ENCODE assay signal across 9 cellular contexts in genomic region chr2:237154050-237154638, GRCh38.
A peak's percentile ranks its signal among the peaks of the same experiment; 100 is the strongest.
DNase-seq lines count a peak whose midpoint lies in the region; ATAC-seq and TF ChIP-seq lines count a peak whose summit lies in the region.
"Had no signal": no experiment of that assay in that cellular context is flagged by ENCODE, and none has a peak within 500 bp of the region (broad histone marks: within the 10 kb centered on the region; RNA-seq: fewer than 3 reads in every experiment).

No MANE protein-coding gene starts in this region.

- H3K36me3 ChIP-seq in OCI-LY1 (ENCODE audit: insufficient read depth, low read length): no peaks in the 10 kb centered on the region

- H3K27me3 Mint-ChIP-seq in activated T-helper 1 cell treated with anti-CD3 and anti-CD28 coated beads, Interleukin-12 subunit alpha, Interleukin-12 subunit beta, Interleukin-2, Interleukin-4 antibody, amounts not matched to agents 30 ng/mL and 10 ng/mL and 1 ng/mL, durations not matched to agents 14 hours and 24 hours and 36 hours (ENCODE audit: insufficient read depth): no peaks in the 10 kb centered on the region

- TF ChIP-seq CTCF in C4-2B (conservative IDR thresholded peaks at IDR 0.05) (peak; percentile 88), OCI-LY1 (IDR thresholded peaks at IDR 0.05; ENCODE audit: low read length) (peak; percentile 87)

- H3K27ac Mint-ChIP-seq in activated T-helper 1 cell treated with anti-CD3 and anti-CD28 coated beads, Interleukin-12 subunit alpha, Interleukin-12 subunit beta, Interleukin-2, Interleukin-4 antibody, amounts not matched to agents 30 ng/mL and 10 ng/mL and 1 ng/mL, durations not matched to agents 14 hours and 24 hours and 36 hours: peak overlapping the region; percentile 94
- H3K27ac Mint-ChIP-seq: IgD-negative memory B cell had no signal

- H3K4me1 ChIP-seq in OCI-LY1 (ENCODE audit: insufficient read depth, low read length, severe bottlenecking): no peaks in the 10 kb centered on the region

- no peaks in the 10 kb centered on the region for H3K79me2 ChIP-seq in OCI-LY1 (ENCODE audit: insufficient read depth, low read length)

- no peak overlapping the region for H3K9ac ChIP-seq in OCI-LY1 (ENCODE audit: low read length)

- H3K4me3 ChIP-seq in OCI-LY1 (ENCODE audit: low read depth, low read length, poor library complexity, severe bottlenecking): no peak overlapping the region

- H3K36me3 Mint-ChIP-seq in activated T-helper 1 cell treated with anti-CD3 and anti-CD28 coated beads, Interleukin-12 subunit alpha, Interleukin-12 subunit beta, Interleukin-2, Interleukin-4 antibody, amounts not matched to agents 30 ng/mL and 10 ng/mL and 1 ng/mL, durations not matched to agents 14 hours and 24 hours and 36 hours (ENCODE audit: low read depth): no peaks in the 10 kb centered on the region

- H3K4me1 Mint-ChIP-seq in activated T-helper 1 cell treated with anti-CD3 and anti-CD28 coated beads, Interleukin-12 subunit alpha, Interleukin-12 subunit beta, Interleukin-2, Interleukin-4 antibody, amounts not matched to agents 30 ng/mL and 10 ng/mL and 1 ng/mL, durations not matched to agents 14 hours and 24 hours and 36 hours (ENCODE audit: low read depth): peaks cover 42% of the 10 kb centered on the region
- H3K4me1 Mint-ChIP-seq: IgD-negative memory B cell had no signal

- ATAC-seq in GM21529 (IDR thresholded peaks at IDR 0.05; ENCODE audit: unreplicated experiment) (peak; percentile 41), HG02938 (IDR thresholded peaks at IDR 0.05; ENCODE audit: unreplicated experiment) (no peak), GM21528 (IDR thresholded peaks at IDR 0.05; ENCODE audit: low FRiP score, unreplicated experiment) (no peak)

- H2AFZ ChIP-seq in OCI-LY1 (ENCODE audit: low read length): no peak overlapping the region

- H3K27ac ChIP-seq in C4-2B: no peak overlapping the region
- H3K27ac ChIP-seq in OCI-LY1 (ENCODE audit: low read depth, low read length, poor library complexity, severe bottlenecking): no peak overlapping the region

- H3K9me2 ChIP-seq in OCI-LY1 (ENCODE audit: low read depth, low read length): no peaks in the 10 kb centered on the region

- intact Hi-C loops in activated T-helper 1 cell treated with anti-CD3 and anti-CD28 coated beads, Interleukin-12 subunit alpha, Interleukin-12 subunit beta, Interleukin-2, Interleukin-4 antibody, amounts not matched to agents 30 ng/mL and 10 ng/mL and 1 ng/mL, durations not matched to agents 14 hours and 24 hours and 36 hours (cut with micrococcal nuclease): loop anchor here (1.0 to 5.0 kb wide), 7 partner anchors 32 to 591 kb away; partner anchors contain the start of gene COPS8

- H3F3A ChIP-seq in OCI-LY1 (ENCODE audit: insufficient read depth, low read length): no peaks in the 10 kb centered on the region

- H3K9me3 Mint-ChIP-seq in activated T-helper 1 cell treated with anti-CD3 and anti-CD28 coated beads, Interleukin-12 subunit alpha, Interleukin-12 subunit beta, Interleukin-2, Interleukin-4 antibody, amounts not matched to agents 30 ng/mL and 10 ng/mL and 1 ng/mL, durations not matched to agents 14 hours and 24 hours and 36 hours: peaks cover 1% of the 10 kb centered on the region

- H4K20me1 ChIP-seq in OCI-LY1 (ENCODE audit: insufficient read depth, low read length): no peaks in the 10 kb centered on the region

- H3K27me3 ChIP-seq in OCI-LY1 (ENCODE audit: insufficient read depth, low read length): no peaks in the 10 kb centered on the region

- no peak overlapping the region for H3K4me3 Mint-ChIP-seq in activated T-helper 1 cell treated with anti-CD3 and anti-CD28 coated beads, Interleukin-12 subunit alpha, Interleukin-12 subunit beta, Interleukin-2, Interleukin-4 antibody, amounts not matched to agents 30 ng/mL and 10 ng/mL and 1 ng/mL, durations not matched to agents 14 hours and 24 hours and 36 hours
- H3K4me3 Mint-ChIP-seq: IgD-negative memory B cell had no signal

- H3K4me2 ChIP-seq in OCI-LY1 (ENCODE audit: low read length): no peak overlapping the region

- H3K9me3 ChIP-seq in OCI-LY1 (ENCODE audit: low read length): no peaks in the 10 kb centered on the region

- DNase-seq in activated T-helper 1 cell treated with anti-CD3 and anti-CD28 coated beads, Interleukin-12 subunit alpha, Interleukin-12 subunit beta, Interleukin-2, Interleukin-4 antibody, amounts not matched to agents 30 ng/mL and 10 ng/mL and 1 ng/mL, durations not matched to agents 14 hours and 24 hours and 36 hours (ENCODE audit: low spot score): peak; percentile 30
- DNase-seq in germinal center (ENCODE audit: low spot score): peak; percentile 31
- peak; percentile 50 to 57 for DNase-seq in stimulated activated CD4-positive, alpha-beta T cell treated with anti-CD3 and anti-CD28 coated beads, Interleukin-2, amount 100 ng/mL, for 24 hours
